ENCODE assay signal across 1 cellular context in the genomic region with DNA sequence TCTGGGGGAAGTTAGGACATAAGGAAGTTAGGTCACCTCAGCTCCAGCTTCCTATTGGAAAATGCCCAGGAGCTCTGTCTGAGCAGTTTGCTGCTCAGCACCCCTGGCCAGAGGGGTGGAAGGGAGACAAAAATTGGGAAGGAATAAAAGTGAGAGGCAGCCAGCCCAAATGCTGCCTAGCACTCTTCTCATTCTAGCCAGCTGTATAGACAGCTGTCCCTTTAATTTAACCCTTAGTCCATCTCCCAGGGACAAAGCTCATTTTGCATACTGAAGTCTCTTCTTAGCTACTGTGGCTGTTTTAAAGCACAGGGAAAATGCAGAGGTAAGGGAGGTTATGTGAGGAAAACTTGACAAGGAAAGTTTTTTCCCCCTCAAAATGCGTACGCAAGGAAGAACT.
A peak's percentile ranks its signal among the peaks of the same experiment; 100 is the strongest.
TF ChIP-seq lines count a peak whose summit lies in the region.

No MANE protein-coding gene starts in this region.

TF ChIP-seq in K562, 482 proteins besides CTCF, POLR2A, EP300 and RAD21:
- TF ChIP-seq, protein P1, sequence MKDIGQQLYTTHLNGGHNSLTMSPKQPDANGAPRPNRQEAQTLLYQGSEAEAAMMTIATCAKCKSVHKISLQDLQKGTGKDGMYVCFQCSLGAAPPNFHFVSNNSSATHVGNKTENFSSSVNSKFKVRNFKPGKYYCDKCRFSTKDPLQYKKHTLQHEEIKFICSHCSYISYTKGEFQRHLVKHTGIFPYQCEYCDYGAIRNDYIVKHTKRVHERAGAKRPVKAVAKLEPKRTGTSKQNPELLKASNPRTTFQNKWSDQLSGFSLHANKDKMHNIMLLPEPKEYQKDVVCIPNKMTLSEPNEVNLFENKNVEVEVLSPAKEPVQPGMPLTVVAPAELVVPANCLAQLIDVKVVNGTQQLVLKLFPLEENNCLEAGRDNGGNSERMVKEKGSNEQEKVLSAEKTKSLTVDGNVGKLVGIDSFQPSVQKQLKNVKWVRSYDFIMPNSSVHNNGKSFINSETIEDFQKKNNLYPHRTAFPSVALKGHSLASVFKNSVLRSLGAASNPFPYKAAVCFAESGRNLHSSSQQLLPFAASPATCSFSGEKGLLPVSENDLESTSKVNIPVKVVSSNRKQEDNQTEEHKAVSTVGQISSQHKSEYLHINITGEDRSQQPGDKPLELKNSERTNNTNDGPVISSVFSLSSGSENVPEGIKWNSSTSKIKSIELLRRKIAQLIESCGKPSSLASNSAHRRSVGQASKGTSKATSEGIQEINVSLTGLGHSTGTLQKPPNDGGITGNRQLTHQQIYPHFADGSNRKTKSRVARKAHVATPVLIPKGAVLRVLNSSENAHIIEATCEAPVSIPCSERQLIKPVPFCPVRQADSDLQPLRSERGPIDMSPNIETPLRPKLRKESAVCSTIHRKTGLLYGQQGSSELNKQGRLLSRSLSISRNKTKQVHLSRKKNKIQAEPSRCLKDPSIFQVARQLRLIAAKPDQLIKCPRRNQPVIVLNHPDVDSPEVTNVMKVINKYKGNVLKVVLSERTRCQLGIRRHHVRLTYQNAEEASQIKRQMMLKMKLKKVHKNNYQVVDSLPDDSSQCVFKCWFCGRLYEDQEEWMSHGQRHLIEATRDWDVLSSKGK (CRISPR knock-in tag; IDR thresholded peaks at IDR 0.05): no peak
- TF ChIP-seq TEAD2 (tag; IDR thresholded peaks at IDR 0.05): no peak
- TF ChIP-seq GTF2A2 (tag; IDR thresholded peaks at IDR 0.05): no peak
- TF ChIP-seq, protein P2, sequence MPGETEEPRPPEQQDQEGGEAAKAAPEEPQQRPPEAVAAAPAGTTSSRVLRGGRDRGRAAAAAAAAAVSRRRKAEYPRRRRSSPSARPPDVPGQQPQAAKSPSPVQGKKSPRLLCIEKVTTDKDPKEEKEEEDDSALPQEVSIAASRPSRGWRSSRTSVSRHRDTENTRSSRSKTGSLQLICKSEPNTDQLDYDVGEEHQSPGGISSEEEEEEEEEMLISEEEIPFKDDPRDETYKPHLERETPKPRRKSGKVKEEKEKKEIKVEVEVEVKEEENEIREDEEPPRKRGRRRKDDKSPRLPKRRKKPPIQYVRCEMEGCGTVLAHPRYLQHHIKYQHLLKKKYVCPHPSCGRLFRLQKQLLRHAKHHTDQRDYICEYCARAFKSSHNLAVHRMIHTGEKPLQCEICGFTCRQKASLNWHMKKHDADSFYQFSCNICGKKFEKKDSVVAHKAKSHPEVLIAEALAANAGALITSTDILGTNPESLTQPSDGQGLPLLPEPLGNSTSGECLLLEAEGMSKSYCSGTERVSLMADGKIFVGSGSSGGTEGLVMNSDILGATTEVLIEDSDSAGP (CRISPR knock-in tag; IDR thresholded peaks at IDR 0.05): peak; percentile 81; the same call in 1 of the 2 replicates
- no peak for TF ChIP-seq SMAD1 (IDR thresholded peaks at IDR 0.05; ENCODE audit: low read depth, low read length, partially characterized antibody)
- TF ChIP-seq RB1 (IDR thresholded peaks at IDR 0.05; ENCODE audit: low read depth): no peak
- TF ChIP-seq MCM7 (IDR thresholded peaks at IDR 0.05): no peak
- no peak for TF ChIP-seq ILF3 (IDR thresholded peaks at IDR 0.05; ENCODE audit: borderline replicate concordance)
TF ChIP-seq in K562: peak in this region for 1.
